ENCODE assay signal across 13 cellular contexts in the genomic region with DNA sequence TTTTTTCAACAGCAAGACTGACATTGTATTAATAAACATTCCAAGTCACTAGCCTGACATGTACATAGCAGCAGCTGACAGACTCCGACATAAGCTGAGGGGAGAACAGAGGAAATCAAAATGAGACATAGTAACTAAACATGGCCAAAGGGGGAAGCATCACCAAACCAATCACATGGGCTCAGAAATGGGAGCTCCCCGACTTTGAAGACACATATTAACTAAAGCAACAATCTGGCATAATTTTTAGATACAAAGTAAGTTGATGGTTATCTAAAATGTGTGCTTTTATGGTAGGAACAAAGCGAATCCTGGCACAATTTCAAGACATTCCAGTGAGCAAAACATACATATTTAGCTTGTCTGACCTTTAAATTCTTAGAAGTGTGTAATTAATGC.
DNase-seq lines count a peak whose midpoint lies in the region; ATAC-seq and TF ChIP-seq lines count a peak whose summit lies in the region.
"Had no signal": no experiment of that assay in that cellular context is flagged by ENCODE, and none has a peak within 500 bp of the region (broad histone marks: within the 10 kb centered on the region; RNA-seq: fewer than 3 reads in every experiment).

No MANE protein-coding gene starts in this region.

- intact Hi-C loops in A673 (cut with micrococcal nuclease; ENCODE audit: unreplicated experiment) (loop anchor here (10.0 kb wide), 2 partner anchors 215 to 675 kb away; no protein-coding TSS in a partner anchor), ascending aorta (cut with DNase I) (no loop called here)

- CTCF ChIA-PET in A673 (lab: Charles Lee) = no interaction called here

- no peak for ATAC-seq in GM19351 (IDR thresholded peaks at IDR 0.05; ENCODE audit: unreplicated experiment)
- ATAC-seq: activated naive CD4-positive, alpha-beta T cell treated with anti-CD3 and anti-CD28 coated beads, Interleukin-2, amount 50 U/mL, for 72 hours had no signal

- DNase-seq in A673 (ENCODE audit: low spot score) = peak; percentile 23
- DNase-seq in ascending aorta (ENCODE audit: low spot score in 2 of 2) = no peak
- DNase-seq in foreskin fibroblast = peak; percentile 33 to 65
- DNase-seq in osteocyte (ENCODE audit: extremely low spot score, unreplicated experiment) = no peak
- no peak for DNase-seq in NCI-H1436 (lab: John Stamatoyannopoulos, UW)
- DNase-seq in AG20443 (ENCODE audit: low spot score) = no peak
- no peak for DNase-seq in HK-2 (ENCODE audit: unreplicated experiment)
- DNase-seq: NCI-H1417 treated with DMSO at 0.1 percent for 48 hours, NCI-H510A had no signal

- POLR2A ChIA-PET in A673 (lab: Charles Lee; ENCODE audit: low non-redundant PET) = no interaction called here

- H3K4me3 ChIP-seq in A673 (ENCODE audit: low read depth, low read length, poor library complexity, severe bottlenecking) (no peak overlapping the region), ascending aorta (no peak overlapping the region), foreskin fibroblast (ENCODE audit: low read depth in 1 of 2, low read length in 2 of 2) (no peak overlapping the region)
- H3K4me3 ChIP-seq: BLaER1, skin epidermis had no signal

- H3K9me3 ChIP-seq in A673 (ENCODE audit: low read depth, low read length, poor library complexity, severe bottlenecking) = no peaks in the 10 kb centered on the region
- H3K9me3 ChIP-seq in ascending aorta = no peaks in the 10 kb centered on the region
- H3K9me3 ChIP-seq: BLaER1 had no signal

- H3K4me1 ChIP-seq in A673 (ENCODE audit: insufficient read depth, low read length, poor library complexity, severe bottlenecking) (peaks cover 20% of the 10 kb centered on the region), ascending aorta (peaks cover 0 to 19% of the 10 kb centered on the region in 2 donors)
- H3K4me1 ChIP-seq: BLaER1 had no signal

- H3K27ac ChIP-seq in A673 (ENCODE audit: low read depth, low read length, poor library complexity, severe bottlenecking) = no peak overlapping the region
- peak overlapping the region; percentile 26 to 32 for H3K27ac ChIP-seq in ascending aorta
- H3K27ac ChIP-seq: BLaER1 had no signal

- no TSS peak for BruUV-seq in A673 (replicated peaks; lab: Mats Ljungman, UMichigan)

- no peaks in the 10 kb centered on the region for H3K36me3 Mint-ChIP-seq in osteocyte (ENCODE audit: unreplicated experiment)
- H3K36me3 Mint-ChIP-seq: activated naive CD4-positive, alpha-beta T cell treated with anti-CD3 and anti-CD28 coated beads, Interleukin-2, amount 50 U/mL, for 72 hours had no signal

- peak overlapping the region; percentile 77 for H3K27ac Mint-ChIP-seq in osteocyte (ENCODE audit: unreplicated experiment)
- H3K27ac Mint-ChIP-seq: activated naive CD4-positive, alpha-beta T cell treated with anti-CD3 and anti-CD28 coated beads, Interleukin-2, amount 50 U/mL, for 72 hours had no signal

- peak overlapping the region; percentile 3 for H3K4me3 Mint-ChIP-seq in osteocyte (ENCODE audit: unreplicated experiment)

- H3K9me3 Mint-ChIP-seq in osteocyte (ENCODE audit: unreplicated experiment) = no peaks in the 10 kb centered on the region
- H3K9me3 Mint-ChIP-seq: activated naive CD4-positive, alpha-beta T cell treated with anti-CD3 and anti-CD28 coated beads, Interleukin-2, amount 50 U/mL, for 72 hours had no signal

- no peaks in the 10 kb centered on the region for H3K27me3 Mint-ChIP-seq in osteocyte (ENCODE audit: unreplicated experiment)

- no peak for TF ChIP-seq CTCF in A673 (conservative IDR thresholded peaks at IDR 0.05; ENCODE audit: low read depth, low read length)
- TF ChIP-seq CTCF in ascending aorta (IDR thresholded peaks at IDR 0.05) = no peak
- no peak for TF ChIP-seq CTCF in foreskin fibroblast (IDR thresholded peaks at IDR 0.05; ENCODE audit: low read depth, low read length)
- no peak for TF ChIP-seq CTCF in osteocyte (IDR thresholded peaks at IDR 0.05)

- H3K27me3 ChIP-seq in A673 (replicated peaks; ENCODE audit: insufficient read depth, low read depth, low read length, poor library complexity) = no peaks in the 10 kb centered on the region
- no peaks in the 10 kb centered on the region for H3K27me3 ChIP-seq in ascending aorta
- H3K27me3 ChIP-seq: BLaER1 had no signal

- H3K36me3 ChIP-seq in A673 (ENCODE audit: insufficient read depth, low read length, poor library complexity, severe bottlenecking) = no peaks in the 10 kb centered on the region
- H3K36me3 ChIP-seq in ascending aorta = no peaks in the 10 kb centered on the region

- peaks cover 38% of the 10 kb centered on the region for H3K4me1 Mint-ChIP-seq in osteocyte (ENCODE audit: unreplicated experiment)

Comparison
In these comparisons a context has a peak if more than half of its experiments do, and no peak if none do; other contexts are left out.
1. DNase-seq: peak in A673 (single experiment) and foreskin fibroblast (2 of 2); none in ascending aorta (0 of 2), osteocyte (single experiment), NCI-H1436 (single experiment), AG20443 (single experiment) and HK-2 (single experiment).